ENCODE assay signal across 8 cellular contexts in genomic region chr2:229714080-229714735, GRCh38. TPM values are rescaled to one million over a fixed set of nuclear protein-coding genes. Genes with fewer than 3 reads are reported as not detected.
DNase-seq lines count a peak whose midpoint lies in the region; ATAC-seq and TF ChIP-seq lines count a peak whose summit lies in the region.

Gene DNER (minus strand): TSS chr2:229714555. CDS start chr2:229714423, 132 bp downstream.

- no peak within 1 kb of the TSS for H3K27ac Mint-ChIP-seq in activated naive CD4-positive, alpha-beta T cell treated with anti-CD3 and anti-CD28 coated beads for 36 hours

- H3K79me2 ChIP-seq in OCI-LY1 (ENCODE audit: insufficient read depth, low read length): no peaks in the 10 kb centered on the region

- CTCF ChIA-PET in activated naive CD4-positive, alpha-beta T cell treated with anti-CD3 and anti-CD28 coated beads for 36 hours (lab: Charles Lee): interaction anchor here (0.6 to 1.6 kb wide), 3 partner anchors 136 to 1661 kb away, joined by 3 read pairs; no protein-coding TSS in a partner anchor

- H3K9me3 ChIP-seq in OCI-LY1 (ENCODE audit: low read length) (no peaks in the 10 kb centered on the region), cardiac muscle cell (ENCODE audit: low read depth) (no peaks in the 10 kb centered on the region)

- no peak for DNase-seq in AG10803 (ENCODE audit: low read depth)
- peak; percentile 58 for DNase-seq in activated naive CD4-positive, alpha-beta T cell treated with anti-CD3 and anti-CD28 coated beads for 36 hours
- DNase-seq in cardiac muscle cell (ENCODE audit: low read depth in 1 of 2, low spot score in 1 of 2): peak in 1 of 2 donors; percentile 63
- peak; percentile 74 to 97 (median 78) for DNase-seq in posterior cingulate gyrus
- DNase-seq in NCI-H446 treated with DMSO at 0.1 percent for 48 hours (lab: John Stamatoyannopoulos, UW): no peak

- H3F3A ChIP-seq in OCI-LY1 (ENCODE audit: insufficient read depth, low read length): no peaks in the 10 kb centered on the region

- H3K9ac ChIP-seq in OCI-LY1 (ENCODE audit: low read length): no peak within 1 kb of the TSS

- H3K4me3 Mint-ChIP-seq in activated naive CD4-positive, alpha-beta T cell treated with anti-CD3 and anti-CD28 coated beads for 36 hours: peak within 1 kb of the TSS; percentile 42

- peaks cover 58% of the 10 kb centered on the region for H3K27me3 Mint-ChIP-seq in activated naive CD4-positive, alpha-beta T cell treated with anti-CD3 and anti-CD28 coated beads for 36 hours (ENCODE audit: low read depth)

- H3K9me2 ChIP-seq in OCI-LY1 (ENCODE audit: low read depth, low read length): no peaks in the 10 kb centered on the region

- ATAC-seq in GM19035 (IDR thresholded peaks at IDR 0.05; ENCODE audit: unreplicated experiment) (peak; percentile 86), HG03135 (IDR thresholded peaks at IDR 0.05; ENCODE audit: unreplicated experiment) (peak; percentile 76)

- H3K4me3 ChIP-seq in AG10803 (ENCODE audit: low read length) (peak within 1 kb of the TSS; percentile 38), OCI-LY1 (ENCODE audit: low read depth, low read length, poor library complexity, severe bottlenecking) (peak within 1 kb of the TSS; percentile 44), cardiac muscle cell (peak within 1 kb of the TSS; percentile 38)

- H3K4me1 ChIP-seq in OCI-LY1 (ENCODE audit: insufficient read depth, low read length, severe bottlenecking) (peaks cover 4% of the 10 kb centered on the region), cardiac muscle cell (ENCODE audit: low read depth) (peaks cover 5% of the 10 kb centered on the region)

- H3K27me3 ChIP-seq in OCI-LY1 (ENCODE audit: insufficient read depth, low read length) (peaks cover 5% of the 10 kb centered on the region; the same call in 1 of the 2 replicates), cardiac muscle cell (peaks cover 98% of the 10 kb centered on the region)

- peak within 1 kb of the TSS; percentile 57 for H3K4me2 ChIP-seq in OCI-LY1 (ENCODE audit: low read length)

- H4K20me1 ChIP-seq in OCI-LY1 (ENCODE audit: insufficient read depth, low read length): no peaks in the 10 kb centered on the region

- H3K27ac ChIP-seq in OCI-LY1 (ENCODE audit: low read depth, low read length, poor library complexity, severe bottlenecking) (no peak within 1 kb of the TSS), cardiac muscle cell (no peak within 1 kb of the TSS)

- intact Hi-C loops in activated naive CD4-positive, alpha-beta T cell treated with anti-CD3 and anti-CD28 coated beads for 36 hours (cut with micrococcal nuclease): loop anchor here (2.0 to 10.0 kb wide), 4 partner anchors 209 to 1669 kb away; partner anchors contain the start of genes FBXO36 and TRIP12
- intact Hi-C loops in posterior cingulate gyrus (cut with DNase I): loop anchor here (5.0 to 10.0 kb wide), 2 partner anchors 127 to 579 kb away; no protein-coding TSS in a partner anchor

- H2AFZ ChIP-seq in OCI-LY1 (ENCODE audit: low read length): no peak within 1 kb of the TSS

- no peaks in the 10 kb centered on the region for H3K36me3 ChIP-seq in OCI-LY1 (ENCODE audit: insufficient read depth, low read length)
- no peaks in the 10 kb centered on the region for H3K36me3 ChIP-seq in cardiac muscle cell

- no peaks in the 10 kb centered on the region for H3K36me3 Mint-ChIP-seq in activated naive CD4-positive, alpha-beta T cell treated with anti-CD3 and anti-CD28 coated beads for 36 hours (ENCODE audit: low read depth)

- TF ChIP-seq CTCF in AG10803 (conservative IDR thresholded peaks at IDR 0.05; ENCODE audit: low read length) (no peak), OCI-LY1 (IDR thresholded peaks at IDR 0.05; ENCODE audit: low read length) (no peak), cardiac muscle cell (IDR thresholded peaks at IDR 0.05; ENCODE audit: low read depth, low read length) (no peak)

- H3K4me1 Mint-ChIP-seq in activated naive CD4-positive, alpha-beta T cell treated with anti-CD3 and anti-CD28 coated beads for 36 hours (ENCODE audit: low read depth): peaks cover 11% of the 10 kb centered on the region

- H3K9me3 Mint-ChIP-seq in activated naive CD4-positive, alpha-beta T cell treated with anti-CD3 and anti-CD28 coated beads for 36 hours: no peaks in the 10 kb centered on the region

RNA-seq across cellular contexts. Expression of gene DNER, which starts in this region (rescaled TPM):
- total RNA-seq in activated naive CD4-positive, alpha-beta T cell treated with anti-CD3 and anti-CD28 coated beads for 36 hours: not detected
- total RNA-seq in cardiac muscle cell: 0.04 TPM in 1 of 2 replicates, not detected in the other
- polyA plus RNA-seq in cardiac muscle cell: not detected in 2 replicates

Comparison
In these comparisons a context has a peak if more than half of its experiments do, and no peak if none do; other contexts are left out.
1. Peak in DNase-seq in activated naive CD4-positive, alpha-beta T cell treated with anti-CD3 and anti-CD28 coated beads for 36 hours; RNA of the gene not detected or under 1 TPM.
2. DNase-seq: peak in posterior cingulate gyrus (10 of 10); none in AG10803 (single experiment) and NCI-H446 treated with DMSO at 0.1 percent for 48 hours (single experiment).
3. Peak in every context shown above with its lines, with median percentiles within 50 percentile points of each other: H3K4me3 ChIP-seq.